In genomic region chr15:91050128-91050455, GRCh38 we compare ENCODE assay signal across 12 cellular contexts. TPM values are rescaled to one million over a fixed set of nuclear protein-coding genes. Genes with fewer than 3 reads are reported as not detected.
A peak's percentile ranks its signal among the peaks of the same experiment; 100 is the strongest.
DNase-seq lines count a peak whose midpoint lies in the region; ATAC-seq and TF ChIP-seq lines count a peak whose summit lies in the region.
"Had no signal": no experiment of that assay in that cellular context is flagged by ENCODE, and none has a peak within 500 bp of the region (broad histone marks: within the 10 kb centered on the region; RNA-seq: fewer than 3 reads in every experiment).

No MANE protein-coding gene starts in this region.

- peaks cover 21 to 24% of the 10 kb centered on the region in 2 donors for H3K27me3 Mint-ChIP-seq in stimulated activated naive B cell treated with anti-CD40 and anti-IgM and Interleukin-4, amounts not matched to agents 10 μg/mL and 1 μg/mL and 100 μg/mL, for 72 hours

- no peaks in the 10 kb centered on the region for H3K9me3 Mint-ChIP-seq in stimulated activated naive B cell treated with anti-CD40 and anti-IgM and Interleukin-4, amounts not matched to agents 10 μg/mL and 1 μg/mL and 100 μg/mL, for 72 hours

- H3K27ac Mint-ChIP-seq in stimulated activated naive B cell treated with anti-CD40 and anti-IgM and Interleukin-4, amounts not matched to agents 10 μg/mL and 1 μg/mL and 100 μg/mL, for 72 hours = no peak overlapping the region

- no peak overlapping the region for H3K4me3 Mint-ChIP-seq in stimulated activated naive B cell treated with anti-CD40 and anti-IgM and Interleukin-4, amounts not matched to agents 10 μg/mL and 1 μg/mL and 100 μg/mL, for 72 hours

- peak; percentile 9 for TF ChIP-seq CTCF in VCaP (conservative IDR thresholded peaks at IDR 0.05)

- H3K27ac ChIP-seq in VCaP = no peak overlapping the region
- H3K27ac ChIP-seq: foreskin keratinocyte, spleen had no signal

- ATAC-seq in Right ventricle myocardium superior (ENCODE audit: poor library complexity) (peak; percentile 36), HG02759 (IDR thresholded peaks at IDR 0.05; ENCODE audit: unreplicated experiment) (peak; percentile 21)
- peak; percentile 20 to 33 for ATAC-seq in stimulated activated naive B cell treated with anti-CD40 and anti-IgM and Interleukin-4, amounts not matched to agents 10 μg/mL and 1 μg/mL and 100 μg/mL, for 72 hours (replicated peaks)

- no peaks in the 10 kb centered on the region for H3K36me3 Mint-ChIP-seq in stimulated activated naive B cell treated with anti-CD40 and anti-IgM and Interleukin-4, amounts not matched to agents 10 μg/mL and 1 μg/mL and 100 μg/mL, for 72 hours
- H3K36me3 Mint-ChIP-seq: naive thymus-derived CD8-positive, alpha-beta T cell had no signal

- peaks cover 10 to 25% of the 10 kb centered on the region in 2 donors for H3K4me1 Mint-ChIP-seq in stimulated activated naive B cell treated with anti-CD40 and anti-IgM and Interleukin-4, amounts not matched to agents 10 μg/mL and 1 μg/mL and 100 μg/mL, for 72 hours

- intact Hi-C loops in Right ventricle myocardium superior (cut with DNase I) = no loop called here
- intact Hi-C loops in cardiac septum (cut with DNase I) = no loop called here

- no peak for DNase-seq in Right ventricle myocardium superior
- no peak for DNase-seq in cardiac septum (ENCODE audit: low spot score)
- no peak for DNase-seq in stimulated activated naive B cell treated with anti-CD40 and anti-IgM and Interleukin-4, amounts not matched to agents 10 μg/mL and 1 μg/mL and 100 μg/mL, for 72 hours
- no peak for DNase-seq in GM19240 (ENCODE audit: insufficient read length, low spot score)
- no peak for DNase-seq in NCI-H524 treated with DMSO at 0.1 percent for 48 hours (lab: John Stamatoyannopoulos, UW)
- no peak for DNase-seq in globus pallidus (ENCODE audit: low spot score)
- DNase-seq: activated CD8-positive, alpha-beta memory T cell treated with anti-CD3 and anti-CD28 coated beads, Interleukin-2, amount 50 U/mL, for 4 hours; spleen had no signal

RNA-seq across cellular contexts. Expression of gene VPS33B, which starts 27.7 kb away (rescaled TPM):
- 4.4 TPM for total RNA-seq in Right ventricle myocardium superior
- 6.8 TPM for total RNA-seq in cardiac septum

RNA-seq across cellular contexts. Expression of gene SV2B, which starts 50.0 kb away (rescaled TPM):
- total RNA-seq in Right ventricle myocardium superior (4.1 TPM), cardiac septum (3.7 TPM)
- total RNA-seq: foreskin keratinocyte had no signal

RNA-seq across cellular contexts. Expression of gene PRC1, which starts 55.8 kb away (rescaled TPM):
- total RNA-seq in Right ventricle myocardium superior = 3.7 TPM
- total RNA-seq in cardiac septum = 3.1 TPM
